ENCODE assay signal across 8 cellular contexts in genomic region chr12:62434504-62435336, GRCh38. TPM values are rescaled to one million over a fixed set of nuclear protein-coding genes. Genes with fewer than 3 reads are reported as not detected.
A peak's percentile ranks its signal among the peaks of the same experiment; 100 is the strongest.
DNase-seq lines count a peak whose midpoint lies in the region; ATAC-seq and TF ChIP-seq lines count a peak whose summit lies in the region.

No MANE protein-coding gene starts in this region.

- DNase-seq in AML-193 (lab: John Stamatoyannopoulos, UW) (peak; percentile 30), GM19238 (ENCODE audit: insufficient read length, low spot score) (peak; percentile 1), SJSA1 (ENCODE audit: low read depth in 1 of 2, low spot score in 2 of 2) (no peak), esophagus muscularis mucosa (ENCODE audit: extremely low spot score) (no peak), osteoblast (ENCODE audit: insufficient read length, low spot score, missing footprints) (no peak), NCI-H446 treated with DMSO at 0.1 percent for 48 hours (lab: John Stamatoyannopoulos, UW) (no peak), NAMALWA (ENCODE audit: low spot score) (no peak)

- H4K20me1 ChIP-seq in osteoblast (ENCODE audit: insufficient read depth, low read length) = no peaks in the 10 kb centered on the region

- no peak for ATAC-seq in GM21515 (IDR thresholded peaks at IDR 0.05; ENCODE audit: unreplicated experiment)

- TF ChIP-seq CTCF in esophagus muscularis mucosa (IDR thresholded peaks at IDR 0.05) = no peak
- no peak for TF ChIP-seq CTCF in osteoblast (IDR thresholded peaks at IDR 0.05; ENCODE audit: extremely low read depth, low read depth, low read length)

- no peaks in the 10 kb centered on the region for H3K79me2 ChIP-seq in osteoblast (ENCODE audit: insufficient read depth, low read length)

- H3K9me3 ChIP-seq in SJSA1 (replicated peaks) = no peaks in the 10 kb centered on the region
- H3K9me3 ChIP-seq in esophagus muscularis mucosa = peaks cover 0 to 3% (median 0%) of the 10 kb centered on the region in 4 donors
- H3K9me3 ChIP-seq in osteoblast (ENCODE audit: low read depth, low read length) = no peaks in the 10 kb centered on the region

- TF ChIP-seq POLR2A in esophagus muscularis mucosa (IDR thresholded peaks at IDR 0.05; ENCODE audit: low read depth) = no peak

- peak overlapping the region; percentile 98 for H3K4me2 ChIP-seq in osteoblast (ENCODE audit: insufficient read depth, low read length)

- H3K27me3 ChIP-seq in SJSA1 (replicated peaks) (peaks cover 3% of the 10 kb centered on the region; the same call in 1 of the 2 replicates), esophagus muscularis mucosa (peaks cover 0 to 41% (median 4%) of the 10 kb centered on the region in 4 donors), osteoblast (ENCODE audit: insufficient read depth, low read length) (peaks cover 18% of the 10 kb centered on the region)

- H3K36me3 ChIP-seq in SJSA1 (no peaks in the 10 kb centered on the region), esophagus muscularis mucosa (no peaks in the 10 kb centered on the region), osteoblast (ENCODE audit: insufficient read depth, low read length) (no peaks in the 10 kb centered on the region)

- intact Hi-C loops in esophagus muscularis mucosa (cut with DNase I) = loop anchor here (5.0 kb wide), 2 partner anchors 103 to 363 kb away; no protein-coding TSS in a partner anchor

- whole genome bisulfite sequencing in esophagus muscularis mucosa = 35% methylated on average over 17 of the region's 17 CpGs

- peaks cover 6% of the 10 kb centered on the region; the same call in 1 of the 2 replicates for H3K4me1 ChIP-seq in SJSA1 (replicated peaks)
- H3K4me1 ChIP-seq in esophagus muscularis mucosa = peaks cover 11 to 18% (median 15%) of the 10 kb centered on the region in 4 donors
- H3K4me1 ChIP-seq in osteoblast (ENCODE audit: insufficient read depth, low read length) = peaks cover 8% of the 10 kb centered on the region

- peak overlapping the region; percentile 97 for H2AFZ ChIP-seq in osteoblast (ENCODE audit: low read length)

- no peak for TF ChIP-seq EP300 in esophagus muscularis mucosa (IDR thresholded peaks at IDR 0.05)

- H3K27ac ChIP-seq in SJSA1 (no peak overlapping the region), esophagus muscularis mucosa (replicated peaks in 1 of 4) (no peak overlapping the region), osteoblast (ENCODE audit: low read depth, low read length) (no peak overlapping the region)

- H3K4me3 ChIP-seq in SJSA1 (peak overlapping the region; percentile 27), esophagus muscularis mucosa (peak overlapping the region; percentile 41 to 59 (median 50)), osteoblast (ENCODE audit: insufficient read depth, low read length) (peak overlapping the region; percentile 76)

RNA-seq across cellular contexts. Expression of gene MON2, which starts 31.9 kb away (rescaled TPM):
- total RNA-seq in SJSA1 (2014; rRNA removed; shearing (Covaris generic)) = 14.8 and 17.4 TPM in 2 replicates
- 10 to 100 TPM; 21.5 to 47.3 (median 30.8) TPM for total RNA-seq in esophagus muscularis mucosa
- 63.0 and 69.8 TPM in 2 replicates for total RNA-seq in osteoblast

Comparison
In these comparisons a context has a peak if more than half of its experiments do, and no peak if none do; other contexts are left out.
1. DNase-seq: peak in AML-193 (2 of 2) and GM19238 (single experiment); none in SJSA1 (0 of 2), esophagus muscularis mucosa (single experiment), osteoblast (single experiment), NCI-H446 treated with DMSO at 0.1 percent for 48 hours (single experiment) and NAMALWA (single experiment).
2. Peak in every context shown above with its lines, with median percentiles within 50 percentile points of each other: H3K4me3 ChIP-seq.